ENCODE assay signal across 31 cellular contexts in genomic region chr22:29000225-29000556, GRCh38.
A peak's percentile ranks its signal among the peaks of the same experiment; 100 is the strongest.
DNase-seq lines count a peak whose midpoint lies in the region; TF ChIP-seq lines count a peak whose summit lies in the region.
"Had no signal": no experiment of that assay in that cellular context is flagged by ENCODE, and none has a peak within 500 bp of the region (broad histone marks: within the 10 kb centered on the region; RNA-seq: fewer than 3 reads in every experiment).

No MANE protein-coding gene starts in this region.

- H3K23ac ChIP-seq in mesendoderm (ENCODE audit: low read length): no peak overlapping the region

- H3K27me3 Mint-ChIP-seq in endodermal cell (ENCODE audit: insufficient read depth) (no peaks in the 10 kb centered on the region), glutamatergic neuron (ENCODE audit: unreplicated experiment) (no peaks in the 10 kb centered on the region)

- H3K4me1 ChIP-seq in HUES64 (ENCODE audit: insufficient read depth, low read length) (peaks cover 46% of the 10 kb centered on the region), endodermal cell (ENCODE audit: control insufficient read depth, insufficient read depth, low read length) (peaks cover 18% of the 10 kb centered on the region), mesendoderm (ENCODE audit: control insufficient read depth, low read depth, low read length) (peaks cover 14% of the 10 kb centered on the region)

- WGBS in HUES64: no CpG with 5 or more reads among the region's 1 CpG
- 71% methylated on average over 1 of the region's 1 CpG; no CpG with 5 or more reads in 1 of the 2 experiments for WGBS in endodermal cell (ENCODE audit: insufficient coverage in 1 of 2, insufficient read length in 1 of 2), 2 experiments
- no CpG with 5 or more reads among the region's 1 CpG for WGBS in mesendoderm (ENCODE audit: extremely low coverage, insufficient coverage, low lambda C conversion rate)

- no peak overlapping the region for H2BK120ac ChIP-seq in mesendoderm (ENCODE audit: low read depth, low read length)

- H3K4me1 Mint-ChIP-seq in endodermal cell: peaks cover 37% of the 10 kb centered on the region
- H3K4me1 Mint-ChIP-seq in glutamatergic neuron (ENCODE audit: low read depth, unreplicated experiment): peaks cover 8% of the 10 kb centered on the region
- H3K4me1 Mint-ChIP-seq: activated B cell treated with CpG ODN at 0.5 μM for 24 hours; activated naive CD8-positive, alpha-beta T cell treated with anti-CD3 and anti-CD28 coated beads, Interleukin-2, amount 50 U/mL, for 24 hours; B cell; naive B cell had no signal

- no peak overlapping the region for H2BK5ac ChIP-seq in mesendoderm (ENCODE audit: low read length)

- H3K36me3 ChIP-seq in HUES64 (ENCODE audit: insufficient read depth, low read length) (no peaks in the 10 kb centered on the region; the same call in 1 of the 2 replicates), endodermal cell (ENCODE audit: control insufficient read depth, insufficient read depth, low read length) (peaks cover 12% of the 10 kb centered on the region), mesendoderm (ENCODE audit: control insufficient read depth, insufficient read depth, low read length) (no peaks in the 10 kb centered on the region)
- H3K36me3 ChIP-seq: gastroesophageal sphincter, SJSA1, tibial nerve had no signal

- TF ChIP-seq CTCF in endodermal cell (conservative IDR thresholded peaks at IDR 0.05): no peak
- no peak for TF ChIP-seq CTCF in glutamatergic neuron (IDR thresholded peaks at IDR 0.05; ENCODE audit: partially characterized antibody, unreplicated experiment)

- H3K27ac ChIP-seq in HUES64 (ENCODE audit: low read depth, low read length): peak overlapping the region; percentile 66
- peak overlapping the region; percentile 67 for H3K27ac ChIP-seq in endodermal cell (ENCODE audit: low read depth, low read length)
- no peak overlapping the region for H3K27ac ChIP-seq in mesendoderm (ENCODE audit: low read depth, low read length)
- H3K27ac ChIP-seq: gastroesophageal sphincter, psoas muscle, SJSA1 had no signal

- H3K79me2 ChIP-seq in mesendoderm (ENCODE audit: control insufficient read depth, insufficient read depth, low read length): peaks cover 2% of the 10 kb centered on the region

- no peak overlapping the region for H3K4me3 ChIP-seq in HUES64 (ENCODE audit: low read length)
- no peak overlapping the region for H3K4me3 ChIP-seq in endodermal cell (ENCODE audit: low read length)
- H3K4me3 ChIP-seq in mesendoderm (ENCODE audit: low read length): no peak overlapping the region
- H3K4me3 ChIP-seq: body of pancreas, gastroesophageal sphincter, GM12878, psoas muscle, SJSA1, tibial nerve had no signal

- H3K36me3 Mint-ChIP-seq in endodermal cell (ENCODE audit: low read depth): peaks cover 5% of the 10 kb centered on the region
- H3K36me3 Mint-ChIP-seq in glutamatergic neuron (ENCODE audit: unreplicated experiment): no peaks in the 10 kb centered on the region
- H3K36me3 Mint-ChIP-seq: CD8-positive, alpha-beta T cell; naive B cell had no signal

- no peak overlapping the region for H4K5ac ChIP-seq in mesendoderm (ENCODE audit: low read length)

- no peaks in the 10 kb centered on the region for H3K27me3 ChIP-seq in HUES64 (ENCODE audit: insufficient read depth, low read length)
- H3K27me3 ChIP-seq in endodermal cell (ENCODE audit: control insufficient read depth, insufficient read depth, low read length, poor library complexity, severe bottlenecking): no peaks in the 10 kb centered on the region
- H3K27me3 ChIP-seq in mesendoderm (ENCODE audit: insufficient read depth, low read length, poor library complexity): no peaks in the 10 kb centered on the region
- H3K27me3 ChIP-seq: body of pancreas, gastroesophageal sphincter, SJSA1, tibial nerve had no signal

- H3K18ac ChIP-seq in mesendoderm (ENCODE audit: low read length): no peak overlapping the region

- H3K4me2 ChIP-seq in mesendoderm (ENCODE audit: low read length): no peak overlapping the region

- H3K9ac ChIP-seq in HUES64 (ENCODE audit: low read depth, low read length): peak overlapping the region; percentile 51
- H3K9ac ChIP-seq in endodermal cell (ENCODE audit: extremely low read depth, low read length, poor library complexity, severe bottlenecking): no peak overlapping the region
- no peak overlapping the region for H3K9ac ChIP-seq in mesendoderm (ENCODE audit: low read length)

- no peak overlapping the region for H3K4me3 Mint-ChIP-seq in endodermal cell
- no peak overlapping the region for H3K4me3 Mint-ChIP-seq in glutamatergic neuron (ENCODE audit: unreplicated experiment)
- H3K4me3 Mint-ChIP-seq: activated B cell treated with CpG ODN at 0.5 μM for 24 hours; activated naive CD8-positive, alpha-beta T cell treated with anti-CD3 and anti-CD28 coated beads, Interleukin-2, amount 50 U/mL, for 24 hours; activated T-cell treated with anti-CD3 and anti-CD28 coated beads, Interleukin-2, amount 50 U/mL, for 72 hours; B cell; CD8-positive, alpha-beta T cell; naive B cell had no signal

- H3K9me3 Mint-ChIP-seq in endodermal cell: no peaks in the 10 kb centered on the region
- H3K9me3 Mint-ChIP-seq in glutamatergic neuron (ENCODE audit: unreplicated experiment): no peaks in the 10 kb centered on the region
- H3K9me3 Mint-ChIP-seq: activated naive CD8-positive, alpha-beta T cell treated with anti-CD3 and anti-CD28 coated beads, Interleukin-2, amount 50 U/mL, for 24 hours; activated T-cell treated with anti-CD3 and anti-CD28 coated beads, Interleukin-2, amount 50 U/mL, for 72 hours had no signal

- no peak overlapping the region for H2AK5ac ChIP-seq in mesendoderm (ENCODE audit: low read length)

- no peak overlapping the region for H3K56ac ChIP-seq in mesendoderm (ENCODE audit: low read length)

- H2BK15ac ChIP-seq in mesendoderm (replicated peaks; ENCODE audit: low read depth): no peak overlapping the region

- no peak overlapping the region for H4K8ac ChIP-seq in mesendoderm (ENCODE audit: low read depth, low read length)

- H3K9me3 ChIP-seq in HUES64 (ENCODE audit: insufficient read depth, low read depth, low read length) (no peaks in the 10 kb centered on the region), endodermal cell (ENCODE audit: control insufficient read depth, low read length) (no peaks in the 10 kb centered on the region)
- H3K9me3 ChIP-seq: body of pancreas, gastroesophageal sphincter, psoas muscle, SJSA1, tibial nerve had no signal

- H3K27ac Mint-ChIP-seq in endodermal cell (peak overlapping the region; percentile 85), glutamatergic neuron (ENCODE audit: unreplicated experiment) (no peak overlapping the region)
- H3K27ac Mint-ChIP-seq: activated B cell treated with CpG ODN at 0.5 μM for 24 hours; activated naive CD8-positive, alpha-beta T cell treated with anti-CD3 and anti-CD28 coated beads, Interleukin-2, amount 50 U/mL, for 24 hours; activated T-cell treated with anti-CD3 and anti-CD28 coated beads, Interleukin-2, amount 50 U/mL, for 72 hours; B cell; CD8-positive, alpha-beta T cell; naive B cell had no signal

- H3K4ac ChIP-seq in mesendoderm (ENCODE audit: low read depth, low read length): no peak overlapping the region

- H3K79me1 ChIP-seq in mesendoderm (ENCODE audit: low read length): peaks cover 10% of the 10 kb centered on the region

- in situ Hi-C loops in ACHN (cut with HindIII; ENCODE audit: low pct_ligation_motif_present, low pct_unique_long_range_greater_than_20kb, low sequenced_read_pairs): no loop called here

- peak; percentile 43 for DNase-seq in ACHN
- DNase-seq in endodermal cell: no peak
- DNase-seq in mesendoderm: peak; percentile 70
- DNase-seq in glutamatergic neuron: no peak
- no peak for DNase-seq in GOT3 (lab: John Stamatoyannopoulos, UW)
- DNase-seq in dedifferentiated amniotic fluid mesenchymal stem cell (ENCODE audit: extremely low spot score): no peak
- DNase-seq in NCI-H69 (lab: John Stamatoyannopoulos, UW): no peak
- DNase-seq: activated B cell treated with CpG ODN at 0.5 μM for 24 hours; activated CD4-positive, alpha-beta T cell treated with anti-CD3 and anti-CD28 coated beads, Interleukin-2, amount 50 U/mL, for 1 hour; activated naive CD8-positive, alpha-beta T cell treated with anti-CD3 and anti-CD28 coated beads, Interleukin-2, amount 50 U/mL, for 24 hours; activated T-cell treated with anti-CD3 and anti-CD28 coated beads, Interleukin-2, amount 50 U/mL, for 72 hours; body of pancreas; CD8-positive, alpha-beta T cell; DMS 273 treated with DMSO at 0.1 percent for 48 hours; EL; hippocampal formation; KG1; midbrain; naive B cell; NCI-H1105; NCI-H446 treated with DMSO at 0.1 percent for 48 hours; NCI-H82; nucleus accumbens; psoas muscle; stimulated activated CD4-positive, alpha-beta T cell treated with anti-CD3 and anti-CD28 coated beads, Interleukin-4, amount 100 ng/mL, for 24 hours had no signal

Comparison
In these comparisons a context has a peak if more than half of its experiments do, and no peak if none do; other contexts are left out.
1. DNase-seq: peak in ACHN (single experiment) and mesendoderm (single experiment); none in endodermal cell (single experiment), glutamatergic neuron (single experiment), GOT3 (single experiment), dedifferentiated amniotic fluid mesenchymal stem cell (single experiment) and NCI-H69 (single experiment).